10 cellular contexts compared by ENCODE assay signal in the genomic region with DNA sequence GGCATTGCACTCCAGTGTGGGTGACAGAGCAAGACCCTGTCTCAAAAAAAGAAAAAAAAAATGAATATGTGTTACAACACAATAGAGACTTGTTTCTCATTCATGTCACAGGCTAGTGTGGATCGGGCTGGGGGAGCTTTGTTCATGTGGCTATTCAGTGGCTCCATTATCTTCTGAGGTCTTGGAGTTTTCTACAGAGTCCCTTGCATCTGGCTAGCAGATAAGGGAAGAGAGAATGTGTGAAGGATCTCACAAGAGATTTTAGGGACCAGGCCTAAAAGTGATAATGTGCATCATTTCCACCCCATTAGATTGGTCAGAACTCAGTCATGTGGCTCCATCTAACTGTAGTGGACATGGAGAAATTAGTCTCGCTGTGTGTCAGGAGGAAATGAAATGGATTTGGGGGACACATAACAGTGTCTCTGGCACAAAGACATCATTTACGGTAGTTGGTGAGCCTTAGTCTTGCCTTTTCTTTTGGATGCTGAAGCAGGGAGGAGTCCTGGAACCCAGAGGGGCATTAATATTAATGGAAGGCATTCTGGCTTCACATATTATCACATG. TPM values are rescaled to one million over a fixed set of nuclear protein-coding genes. Genes with fewer than 3 reads are reported as not detected.
DNase-seq lines count a peak whose midpoint lies in the region; ATAC-seq and TF ChIP-seq lines count a peak whose summit lies in the region.
"Had no signal": no experiment of that assay in that cellular context is flagged by ENCODE, and none has a peak within 500 bp of the region (broad histone marks: within the 10 kb centered on the region; RNA-seq: fewer than 3 reads in every experiment).

No MANE protein-coding gene starts in this region.

- H3K27ac ChIP-seq in SK-N-SH (ENCODE audit: low read depth in 2 of 2, low read length in 1 of 2) = peak overlapping the region; percentile 83 to 100; a peak in 3 of 4 replicates
- H3K27ac ChIP-seq in gastrocnemius medialis = peak overlapping the region; percentile 66 to 81 (median 76)
- H3K27ac ChIP-seq: KMS-11 had no signal

- peak overlapping the region; percentile 81 for H3K4me2 ChIP-seq in SK-N-SH

- intact Hi-C loops in Caco-2 (cut with micrococcal nuclease; ENCODE audit: unreplicated experiment) (no loop called here), gastrocnemius medialis (cut with DNase I; ENCODE audit: low total_unique reads) (no loop called here)

- H3K4me3 Mint-ChIP-seq in Caco-2 (ENCODE audit: unreplicated experiment) = peak overlapping the region; percentile 29

- H3K9me2 ChIP-seq in SK-N-SH = no peaks in the 10 kb centered on the region

- no peak overlapping the region for H3K4me3 ChIP-seq in Caco-2 (ENCODE audit: low read depth, low read length)
- peak overlapping the region; percentile 2 to 36; a peak in 3 of 4 replicates for H3K4me3 ChIP-seq in SK-N-SH (ENCODE audit: low read depth in 2 of 2, low read length in 1 of 2)
- no peak overlapping the region for H3K4me3 ChIP-seq in gastrocnemius medialis

- in situ Hi-C loops in gastrocnemius medialis (cut with MboI; ENCODE audit: low sequenced_read_pairs in 4 of 4) = loop anchor here in 1 of 4 donors (5.0 kb wide), 1 partner anchor 33 kb away; the partner anchor contains the start of gene CFLAR

- TF ChIP-seq CTCF in Caco-2 (IDR thresholded peaks at IDR 0.05; ENCODE audit: insufficient read depth in 1 of 2, low read depth in 1 of 2, low read length in 1 of 2, severe bottlenecking in 1 of 2, unreplicated experiment in 1 of 2) (no peak), SK-N-SH (IDR thresholded peaks at IDR 0.05) (no peak), gastrocnemius medialis (IDR thresholded peaks at IDR 0.05 in 4 of 5, conservative IDR thresholded peaks at IDR 0.05 in 1 of 5) (no peak)

- H3K9me3 ChIP-seq in Caco-2 (peaks cover 7% of the 10 kb centered on the region; the same call in 1 of the 2 replicates), SK-N-SH (no peaks in the 10 kb centered on the region), gastrocnemius medialis (no peaks in the 10 kb centered on the region)

- H3F3A ChIP-seq in SK-N-SH (replicated peaks; ENCODE audit: insufficient read depth) = peaks cover 48% of the 10 kb centered on the region

- 78% methylated on average over 3 of the region's 3 CpGs for WGBS in SK-N-SH (ENCODE audit: low lambda C conversion rate)

- no peaks in the 10 kb centered on the region for H4K20me1 ChIP-seq in SK-N-SH (ENCODE audit: insufficient read depth)

- TF ChIP-seq RAD21 in SK-N-SH (IDR thresholded peaks at IDR 0.05; ENCODE audit: low read length) = no peak

- peaks cover 37% of the 10 kb centered on the region for H3K4me1 Mint-ChIP-seq in Caco-2 (ENCODE audit: low read depth, unreplicated experiment)

- POLR2A ChIA-PET in Caco-2 (lab: Charles Lee) = interaction anchor here (0.8 to 1.1 kb wide), 2 partner anchors 24 to 34 kb away, joined by 3 read pairs; partner anchors contain the start of gene CFLAR
- POLR2A ChIA-PET in SK-N-SH (lab: Yijun Ruan, JAX) = no interaction called here

- H3K36me3 Mint-ChIP-seq in Caco-2 (ENCODE audit: insufficient read depth, unreplicated experiment) = peaks cover 74% of the 10 kb centered on the region

- H3K79me2 ChIP-seq in SK-N-SH (ENCODE audit: insufficient read depth) = peaks cover 43% of the 10 kb centered on the region; the same call in 1 of the 2 replicates

- no peaks in the 10 kb centered on the region for H3K27me3 ChIP-seq in Caco-2 (replicated peaks; ENCODE audit: control insufficient read depth, insufficient read depth, low read length)
- H3K27me3 ChIP-seq in SK-N-SH (ENCODE audit: insufficient read depth) = no peaks in the 10 kb centered on the region
- H3K27me3 ChIP-seq in gastrocnemius medialis = no peaks in the 10 kb centered on the region

- no peak for TF ChIP-seq POLR2A in erythroblast (IDR thresholded peaks at IDR 0.05; ENCODE audit: low read length)
- no peak for TF ChIP-seq POLR2A in gastrocnemius medialis (IDR thresholded peaks at IDR 0.05)

- no peaks in the 10 kb centered on the region for H3K9me3 Mint-ChIP-seq in Caco-2 (ENCODE audit: unreplicated experiment)

- H2AFZ ChIP-seq in SK-N-SH (ENCODE audit: low read depth) = no peak overlapping the region

- H3K4me1 ChIP-seq in Caco-2 (peaks cover 65% of the 10 kb centered on the region), SK-N-SH (ENCODE audit: control insufficient read depth in 1 of 2, insufficient read depth in 2 of 2, low read depth in 1 of 2, low read length in 1 of 2) (peaks cover 0 to 41% of the 10 kb centered on the region in 2 experiments; a peak in 3 of 4 replicates), gastrocnemius medialis (peaks cover 21 to 65% of the 10 kb centered on the region in 2 donors)

- no peaks in the 10 kb centered on the region for H3K27me3 Mint-ChIP-seq in Caco-2 (ENCODE audit: insufficient read depth, unreplicated experiment)

- peak overlapping the region; percentile 79 for H3K27ac Mint-ChIP-seq in Caco-2 (ENCODE audit: unreplicated experiment)

- no peak for ATAC-seq in gastrocnemius medialis
- ATAC-seq in left lobe of liver = no peak

- TF ChIP-seq EP300 in SK-N-SH (IDR thresholded peaks at IDR 0.05; ENCODE audit: borderline replicate concordance in 1 of 2, low read depth in 1 of 2, low read length in 1 of 2) = no peak

- peak overlapping the region; percentile 88 for H3K9ac ChIP-seq in SK-N-SH
- H3K9ac ChIP-seq: KMS-11 had no signal

- no TSS peak for BruUV-seq in Caco-2 (replicated peaks; lab: Mats Ljungman, UMichigan)

- DNase-seq in Caco-2 = no peak
- no peak for DNase-seq in SK-N-SH
- DNase-seq in erythroblast (lab: John Stamatoyannopoulos, UW) = peak; percentile 52 to 87
- DNase-seq in gastrocnemius medialis = no peak
- DNase-seq in NCI-H2107 treated with DMSO at 0.1 percent for 48 hours (lab: John Stamatoyannopoulos, UW; ENCODE audit: unreplicated experiment) = no peak
- no peak for DNase-seq in occipital lobe (lab: John Stamatoyannopoulos, UW)
- no peak for DNase-seq in left lobe of liver (ENCODE audit: low spot score)
- no peak for DNase-seq in globus pallidus (ENCODE audit: low spot score)
- DNase-seq: activated effector memory CD4-positive, alpha-beta T cell treated with Interleukin-2 at 50 U/mL for 16 hours had no signal

- H3K36me3 ChIP-seq in Caco-2 (ENCODE audit: control insufficient read depth, insufficient read depth, low read length) (peaks cover 6% of the 10 kb centered on the region), SK-N-SH (replicated peaks in 1 of 2; ENCODE audit: control insufficient read depth in 1 of 2, insufficient read depth in 2 of 2, low read length in 1 of 2) (peaks cover 0 to 43% of the 10 kb centered on the region in 2 experiments), gastrocnemius medialis (peaks cover 7 to 89% of the 10 kb centered on the region in 2 donors)

- CTCF ChIA-PET in Caco-2 (lab: Charles Lee) (interaction anchor here (1.0 kb wide), 1 partner anchor 8 kb away, joined by 3 read pairs; no protein-coding TSS in a partner anchor), SK-N-SH (lab: Yijun Ruan, JAX) (interaction anchor here (0.7 kb wide), 1 partner anchor 9 kb away, joined by 3 read pairs; no protein-coding TSS in a partner anchor)

TF ChIP-seq in SK-N-SH, 30 proteins besides CTCF, POLR2A, EP300 and RAD21 (continues in another document):
- TF ChIP-seq FOXJ3 (CRISPR knock-in tag; IDR thresholded peaks at IDR 0.05) (no peak), USF2 (IDR thresholded peaks at IDR 0.05; ENCODE audit: borderline replicate concordance, low read depth, low read length) (no peak), CHD2 (IDR thresholded peaks at IDR 0.05; ENCODE audit: low read length, partially characterized antibody) (no peak), YY1 (IDR thresholded peaks at IDR 0.05; ENCODE audit: low read depth) (no peak), FOXM1 (IDR thresholded peaks at IDR 0.05; ENCODE audit: low read depth) (no peak), RFX5 (IDR thresholded peaks at IDR 0.05; ENCODE audit: low read length) (no peak), ZBTB33 (IDR thresholded peaks at IDR 0.05; ENCODE audit: borderline replicate concordance, low read depth) (no peak), MXI1 (IDR thresholded peaks at IDR 0.05; ENCODE audit: low read depth, low read length) (no peak), SMC3 (IDR thresholded peaks at IDR 0.05; ENCODE audit: low read depth, low read length) (no peak), SIN3A (IDR thresholded peaks at IDR 0.05; ENCODE audit: borderline replicate concordance, low read depth, low read length) (no peak), JUND (IDR thresholded peaks at IDR 0.05) (no peak), NFIC (IDR thresholded peaks at IDR 0.05; ENCODE audit: borderline replicate concordance) (no peak)

RNA-seq across cellular contexts. Expression of gene CASP10, which starts 32.4 kb away (rescaled TPM):
- total RNA-seq in Caco-2 (2022) (5.8 and 5.9 TPM in 2 replicates), gastrocnemius medialis (1 to 10 TPM; 2.4 to 7.3 (median 3.6) TPM), occipital lobe (2.0 TPM), left lobe of liver (5.4 TPM)
- 0.12 and 0.31 TPM in 2 replicates for polyA plus RNA-seq in SK-N-SH (2012; rRNA removed)
- 0.17 and 0.21 TPM in 2 replicates for polyA plus RNA-seq in SK-N-SH (2012; cell fraction: cytosol; rRNA removed)
- polyA plus RNA-seq in SK-N-SH (2012; cell fraction: nucleus; rRNA removed) = 0.11 and 0.74 TPM in 2 replicates

RNA-seq across cellular contexts. Expression of gene CFLAR, which starts 34.6 kb away (rescaled TPM):
- total RNA-seq in Caco-2 (2022) (56.4 and 62.6 TPM in 2 replicates), gastrocnemius medialis (100 to 1,000 TPM; 298 to 491 (median 352) TPM), occipital lobe (35.1 TPM), left lobe of liver (73.7 TPM)
- polyA plus RNA-seq in SK-N-SH (2012; rRNA removed) = 23.7 and 32.6 TPM in 2 replicates
- 23.3 and 30.1 TPM in 2 replicates for polyA plus RNA-seq in SK-N-SH (2012; cell fraction: cytosol; rRNA removed)
- 63.1 and 81.3 TPM in 2 replicates for polyA plus RNA-seq in SK-N-SH (2012; cell fraction: nucleus; rRNA removed)

Comparison
In these comparisons a context has a peak if more than half of its experiments do, and no peak if none do; other contexts are left out.
1. DNase-seq: peak in erythroblast (2 of 2); none in Caco-2 (0 of 2), SK-N-SH (single experiment), gastrocnemius medialis (0 of 2), NCI-H2107 treated with DMSO at 0.1 percent for 48 hours (single experiment), occipital lobe (single experiment), left lobe of liver (single experiment) and globus pallidus (single experiment).
2. H3K4me3 ChIP-seq: peak in SK-N-SH (2 of 2); none in Caco-2 (single experiment) and gastrocnemius medialis (0 of 4).